In genomic region chr17:75404223-75404738, GRCh38 we compare ENCODE assay signal across 8 cellular contexts. TPM values are rescaled to one million over a fixed set of nuclear protein-coding genes. Genes with fewer than 3 reads are reported as not detected.
DNase-seq lines count a peak whose midpoint lies in the region; ATAC-seq and TF ChIP-seq lines count a peak whose summit lies in the region.

No MANE protein-coding gene starts in this region.

- no peak overlapping the region for H3K4me3 ChIP-seq in KMS-11 (IDR thresholded peaks at IDR 0.05; ENCODE audit: insufficient read depth, low read depth, low read length)
- peak overlapping the region; percentile 61 to 100 (median 88) for H3K4me3 ChIP-seq in upper lobe of left lung

- no peaks in the 10 kb centered on the region; the same call in 1 of the 2 replicates for H3K27me3 ChIP-seq in KMS-11 (ENCODE audit: insufficient read depth, low read depth)
- H3K27me3 ChIP-seq in upper lobe of left lung, result no peaks in the 10 kb centered on the region

- WGBS in upper lobe of left lung, 2 donors, result 0 to 1% methylated on average over 15 of the region's 15 CpGs

- H3K4me1 ChIP-seq in KMS-11 (ENCODE audit: low read depth, poor library complexity, severe bottlenecking) (peaks cover 24% of the 10 kb centered on the region), upper lobe of left lung (peaks cover 31 to 58% (median 37%) of the 10 kb centered on the region in 4 donors)

- ATAC-seq in upper lobe of left lung (ENCODE audit: low FRiP score in 2 of 2) (peak; percentile 54 to 60), HG02571 (IDR thresholded peaks at IDR 0.05; ENCODE audit: unreplicated experiment) (no peak)

- H4K20me1 ChIP-seq in KMS-11 (ENCODE audit: insufficient read depth), result peaks cover 13% of the 10 kb centered on the region

- peaks cover 26% of the 10 kb centered on the region for H3K4me1 Mint-ChIP-seq in nephron progenitor cell

- peak in 1 of 4 donors; percentile 44 for TF ChIP-seq POLR2A in upper lobe of left lung (IDR thresholded peaks at IDR 0.05)

- H3K9me3 Mint-ChIP-seq in nephron progenitor cell, result peaks cover 7% of the 10 kb centered on the region

- peaks cover 13% of the 10 kb centered on the region for H3K36me3 Mint-ChIP-seq in nephron progenitor cell (ENCODE audit: low read depth)

- DNase-seq in DMS 273 treated with DMSO at 0.1 percent for 48 hours (lab: John Stamatoyannopoulos, UW) (peak; percentile 66), RPMI8226 (peak; percentile 69), foreskin melanocyte (peak; percentile 69), nephron progenitor cell (peak; percentile 64), upper lobe of left lung (peak in 1 of 2 donors; percentile 56)
- peak; percentile 54 for DNase-seq in activated naive CD4-positive, alpha-beta T cell treated with Interleukin-2 at 50 U/mL for 16 hours

- peaks cover 30% of the 10 kb centered on the region for H3K27me3 Mint-ChIP-seq in nephron progenitor cell (ENCODE audit: low read depth, poor library complexity)

- peak overlapping the region; percentile 78 for H3K27ac ChIP-seq in KMS-11
- peak overlapping the region; percentile 88 to 99 (median 94) for H3K27ac ChIP-seq in upper lobe of left lung

- peak overlapping the region; percentile 84 for H3K27ac Mint-ChIP-seq in nephron progenitor cell

- H3K4me3 Mint-ChIP-seq in nephron progenitor cell, result peak overlapping the region; percentile 94

- no peak for TF ChIP-seq EP300 in upper lobe of left lung (IDR thresholded peaks at IDR 0.05)

- no peaks in the 10 kb centered on the region; the same call in 1 of the 2 replicates for H3K36me3 ChIP-seq in KMS-11 (ENCODE audit: insufficient read depth)
- H3K36me3 ChIP-seq in upper lobe of left lung, result no peaks in the 10 kb centered on the region

- H3K9ac ChIP-seq in KMS-11, result peak overlapping the region; percentile 80

- H3K9me3 ChIP-seq in upper lobe of left lung, result no peaks in the 10 kb centered on the region

- no peak overlapping the region; the same call in 1 of the 2 replicates for H2AFZ ChIP-seq in KMS-11 (ENCODE audit: low read depth)

- peak; percentile 88 for TF ChIP-seq CTCF in KMS-11 (conservative IDR thresholded peaks at IDR 0.05; ENCODE audit: low read depth, low read length)
- peak; percentile 78 for TF ChIP-seq CTCF in nephron progenitor cell (IDR thresholded peaks at IDR 0.05)
- peak; percentile 33 to 84 (median 59) for TF ChIP-seq CTCF in upper lobe of left lung (IDR thresholded peaks at IDR 0.05)

- H3K79me2 ChIP-seq in KMS-11 (ENCODE audit: insufficient read depth, low read depth), result peaks cover 62% of the 10 kb centered on the region

- peak overlapping the region; percentile 49 for H3K4me2 ChIP-seq in KMS-11

RNA-seq across cellular contexts. Expression of gene GRB2, which starts 1.2 kb away (rescaled TPM):
- 100 to 1,000 TPM; 103 to 168 (median 151) TPM for total RNA-seq in upper lobe of left lung

RNA-seq across cellular contexts. Expression of gene TMEM94, which starts 52.2 kb away (rescaled TPM):
- total RNA-seq in upper lobe of left lung, result 100 to 1,000 TPM in 2 of 6 donors, 10 to 100 TPM in 4; 62.3 to 320 (median 90.5) TPM
